8 cellular contexts compared by ENCODE assay signal in genomic region chr10:63166742-63167258, GRCh38. TPM values are rescaled to one million over a fixed set of nuclear protein-coding genes. Genes with fewer than 3 reads are reported as not detected.
DNase-seq lines count a peak whose midpoint lies in the region; ATAC-seq, FAIRE-seq and TF ChIP-seq lines count a peak whose summit lies in the region.

No MANE protein-coding gene starts in this region.

- CTCF ChIA-PET in CD4-positive, alpha-beta T cell (lab: Charles Lee), result interaction anchor here (0.7 to 4.2 kb wide), 14 partner anchors 8 to 553 kb away, joined by 3 to 41 read pairs (median 4); no protein-coding TSS in a partner anchor

- H3K27ac ChIP-seq in CD4-positive, alpha-beta T cell (ENCODE audit: low read depth, low read length), result no peak overlapping the region
- H3K27ac ChIP-seq in OCI-LY3 (ENCODE audit: low read length) (no peak overlapping the region), left lung (no peak overlapping the region), tibial artery (peak overlapping the region in 1 of 2 donors; percentile 8)

- intact Hi-C loops in CD4-positive, alpha-beta T cell (cut with DNase I, micrococcal nuclease), result loop anchor here (1.0 to 5.0 kb wide), 5 partner anchors 463 to 811 kb away; no protein-coding TSS in a partner anchor
- intact Hi-C loops in left lung (cut with DNase I) (loop anchor here in 1 of 2 donors (5.0 kb wide), 1 partner anchor 546 kb away; no protein-coding TSS in a partner anchor), tibial artery (cut with DNase I; ENCODE audit: low total_unique reads) (loop anchor here (5.0 to 10.0 kb wide), 3 partner anchors 461 to 648 kb away; no protein-coding TSS in a partner anchor)

- FAIRE-seq in HTR-8/SVneo (lab: Jason Lieb, UNC), result peak; percentile 68

- H3K9me3 Mint-ChIP-seq in CD4-positive, alpha-beta T cell, result no peaks in the 10 kb centered on the region
- no peaks in the 10 kb centered on the region for H3K9me3 Mint-ChIP-seq in chondrocyte (ENCODE audit: low read depth)

- no peaks in the 10 kb centered on the region for H3K27me3 ChIP-seq in CD4-positive, alpha-beta T cell (ENCODE audit: control insufficient read depth, insufficient read depth, low read length)
- H3K27me3 ChIP-seq in OCI-LY3 (ENCODE audit: low read depth, low read length) (no peaks in the 10 kb centered on the region), left lung (no peaks in the 10 kb centered on the region), tibial artery (no peaks in the 10 kb centered on the region)

- no peak overlapping the region for H3K4me3 Mint-ChIP-seq in CD4-positive, alpha-beta T cell
- H3K4me3 Mint-ChIP-seq in chondrocyte (ENCODE audit: unreplicated experiment), result no peak overlapping the region

- H3K4me2 ChIP-seq in OCI-LY3 (ENCODE audit: low read length), result no peak overlapping the region

- no peak overlapping the region for H2AFZ ChIP-seq in OCI-LY3 (ENCODE audit: low read depth, low read length)

- peaks cover 8% of the 10 kb centered on the region for H3K79me2 ChIP-seq in OCI-LY3 (ENCODE audit: low read length)

- no peaks in the 10 kb centered on the region for H3K27me3 Mint-ChIP-seq in CD4-positive, alpha-beta T cell
- H3K27me3 Mint-ChIP-seq in chondrocyte (ENCODE audit: low read depth), result no peaks in the 10 kb centered on the region

- peaks cover 2% of the 10 kb centered on the region; the same call in 1 of the 2 replicates for H4K20me1 ChIP-seq in OCI-LY3 (ENCODE audit: insufficient read depth, low read length)

- H3K9ac ChIP-seq in OCI-LY3 (ENCODE audit: low read length), result no peak overlapping the region

- DNase-seq in CD4-positive, alpha-beta T cell, result no peak
- DNase-seq in HTR-8/SVneo (ENCODE audit: insufficient read length, low spot score) (peak; percentile 52), chondrocyte (ENCODE audit: low spot score) (no peak), left lung (no peak), tibial artery (no peak)

- H3K27ac Mint-ChIP-seq in CD4-positive, alpha-beta T cell, result peak overlapping the region; percentile 69
- no peak overlapping the region for H3K27ac Mint-ChIP-seq in chondrocyte (ENCODE audit: unreplicated experiment)

- H3K36me3 Mint-ChIP-seq in CD4-positive, alpha-beta T cell (ENCODE audit: low read depth), result peaks cover 61% of the 10 kb centered on the region
- peaks cover 24% of the 10 kb centered on the region for H3K36me3 Mint-ChIP-seq in chondrocyte (ENCODE audit: low read depth)

- ATAC-seq in CD4-positive, alpha-beta T cell (ENCODE audit: poor library complexity), result peak; percentile 82
- peak; percentile 70 for ATAC-seq in GM18517 (IDR thresholded peaks at IDR 0.05; ENCODE audit: unreplicated experiment)
- ATAC-seq in left lung, result peak; percentile 91
- ATAC-seq in HG03045 (IDR thresholded peaks at IDR 0.05; ENCODE audit: unreplicated experiment), result no peak

- H3K36me3 ChIP-seq in OCI-LY3 (replicated peaks; ENCODE audit: low read depth, low read length), result peaks cover 35% of the 10 kb centered on the region
- peaks cover 0 to 72% of the 10 kb centered on the region in 2 donors for H3K36me3 ChIP-seq in left lung
- H3K36me3 ChIP-seq in tibial artery, result peaks cover 0 to 26% (median 26%) of the 10 kb centered on the region in 3 donors

- peak; percentile 88 for TF ChIP-seq CTCF in CD4-positive, alpha-beta T cell (IDR thresholded peaks at IDR 0.05)
- TF ChIP-seq CTCF in OCI-LY3 (IDR thresholded peaks at IDR 0.05; ENCODE audit: low read depth, low read length), result peak; percentile 59
- TF ChIP-seq CTCF in chondrocyte (IDR thresholded peaks at IDR 0.05), result peak; percentile 91
- peak; percentile 66 to 75 for TF ChIP-seq CTCF in left lung (IDR thresholded peaks at IDR 0.05)
- peak; percentile 69 to 87 for TF ChIP-seq CTCF in tibial artery (IDR thresholded peaks at IDR 0.05)

- H3K4me3 ChIP-seq in OCI-LY3 (ENCODE audit: low read length), result no peak overlapping the region
- H3K4me3 ChIP-seq in left lung, result no peak overlapping the region
- H3K4me3 ChIP-seq in tibial artery, result no peak overlapping the region

- H3K9me3 ChIP-seq in CD4-positive, alpha-beta T cell (ENCODE audit: control insufficient read depth, low read length), result no peaks in the 10 kb centered on the region
- H3K9me3 ChIP-seq in OCI-LY3 (ENCODE audit: insufficient read depth, low read length), result no peaks in the 10 kb centered on the region
- no peaks in the 10 kb centered on the region for H3K9me3 ChIP-seq in left lung
- H3K9me3 ChIP-seq in tibial artery, result no peaks in the 10 kb centered on the region

- peaks cover 6% of the 10 kb centered on the region for H3K4me1 Mint-ChIP-seq in CD4-positive, alpha-beta T cell (ENCODE audit: low read depth)
- peaks cover 18% of the 10 kb centered on the region for H3K4me1 Mint-ChIP-seq in chondrocyte (ENCODE audit: low read depth)

- H3K4me1 ChIP-seq in OCI-LY3 (ENCODE audit: low read length), result peaks cover 22% of the 10 kb centered on the region
- H3K4me1 ChIP-seq in left lung, result peaks cover 0 to 7% of the 10 kb centered on the region in 2 donors
- H3K4me1 ChIP-seq in tibial artery, result peaks cover 0 to 15% (median 3%) of the 10 kb centered on the region in 4 donors

- POLR2A ChIA-PET in CD4-positive, alpha-beta T cell (lab: Charles Lee), result interaction anchor here (0.6 to 3.5 kb wide), 9 partner anchors 8 to 958 kb away, joined by 3 to 33 read pairs (median 5); partner anchors contain the start of gene NRBF2

RNA-seq across cellular contexts. Expression of gene NRBF2, which starts 33.7 kb away (rescaled TPM):
- 10 to 100 TPM; 25.3 to 25.6 TPM for total RNA-seq in CD4-positive, alpha-beta T cell
- total RNA-seq in chondrocyte (32.0 to 45.2 TPM (median 44.1 TPM) in 3 replicates), left lung (10 to 100 TPM; 19.0 to 24.1 TPM)
